Comparison of ENCODE assay signal across 1 cellular context in the genomic region with DNA sequence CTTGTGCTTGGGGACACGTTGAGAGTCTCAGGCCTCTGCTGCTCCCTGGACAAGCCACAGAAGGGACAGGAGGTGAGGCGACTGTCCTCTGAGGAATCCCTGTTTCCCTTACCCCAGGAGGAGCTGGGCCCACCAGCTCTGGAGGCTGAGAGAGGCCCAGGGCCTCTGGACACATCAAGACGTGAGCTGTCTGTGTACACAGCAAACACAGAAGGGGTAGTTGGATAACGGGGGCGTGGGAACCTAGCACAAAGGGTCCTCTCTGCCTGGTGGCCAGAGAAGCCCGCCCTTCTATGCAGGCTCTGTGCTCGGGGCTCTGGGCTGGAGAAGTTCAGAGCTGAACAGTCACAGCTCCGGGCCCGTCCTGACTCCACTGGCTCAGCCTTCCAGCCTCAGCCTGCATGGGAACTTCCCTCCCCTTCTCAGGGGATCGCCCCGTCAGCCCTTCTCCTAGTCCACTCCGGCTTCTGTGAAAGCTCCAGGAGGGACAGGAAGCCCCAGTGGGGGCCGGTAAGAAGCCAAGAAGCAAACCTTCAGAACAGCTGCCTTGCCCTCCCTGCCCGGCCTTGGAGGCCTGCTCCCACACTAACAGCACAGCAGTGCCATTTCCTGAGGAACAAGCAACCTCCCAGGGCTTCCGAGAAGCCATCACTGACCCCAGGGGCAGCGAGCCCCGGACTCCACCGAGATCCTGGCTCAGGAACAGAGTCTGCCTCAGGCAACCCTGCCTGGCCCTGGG.
TF ChIP-seq lines count a peak whose summit lies in the region.

No MANE protein-coding gene starts in this region.

TF ChIP-seq in IMR-90, 13 proteins besides CTCF, POLR2A, EP300 and RAD21:
- TF ChIP-seq, protein P1, sequence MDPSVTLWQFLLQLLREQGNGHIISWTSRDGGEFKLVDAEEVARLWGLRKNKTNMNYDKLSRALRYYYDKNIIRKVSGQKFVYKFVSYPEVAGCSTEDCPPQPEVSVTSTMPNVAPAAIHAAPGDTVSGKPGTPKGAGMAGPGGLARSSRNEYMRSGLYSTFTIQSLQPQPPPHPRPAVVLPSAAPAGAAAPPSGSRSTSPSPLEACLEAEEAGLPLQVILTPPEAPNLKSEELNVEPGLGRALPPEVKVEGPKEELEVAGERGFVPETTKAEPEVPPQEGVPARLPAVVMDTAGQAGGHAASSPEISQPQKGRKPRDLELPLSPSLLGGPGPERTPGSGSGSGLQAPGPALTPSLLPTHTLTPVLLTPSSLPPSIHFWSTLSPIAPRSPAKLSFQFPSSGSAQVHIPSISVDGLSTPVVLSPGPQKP (IDR thresholded peaks at IDR 0.05; ENCODE audit: borderline replicate concordance, low read depth, low read length), result no peak
- TF ChIP-seq SMC3 (IDR thresholded peaks at IDR 0.05; ENCODE audit: low read depth, low read length), result no peak
- TF ChIP-seq MAFK (IDR thresholded peaks at IDR 0.05; ENCODE audit: low read depth, low read length), result no peak
- TF ChIP-seq MAZ (IDR thresholded peaks at IDR 0.05; ENCODE audit: borderline replicate concordance, low read depth, low read length), result no peak
- no peak for TF ChIP-seq BHLHE40 (IDR thresholded peaks at IDR 0.05; ENCODE audit: low read depth, low read length)
- no peak for TF ChIP-seq NFE2L2 (IDR thresholded peaks at IDR 0.05; ENCODE audit: low read depth, low read length)
- TF ChIP-seq CHD1 (IDR thresholded peaks at IDR 0.05; ENCODE audit: low read depth, low read length), result no peak
- no peak for TF ChIP-seq USF2 (IDR thresholded peaks at IDR 0.05; ENCODE audit: low read depth, low read length)
